1 cellular context compared by ENCODE assay signal in genomic region chr7:46215987-46216567, GRCh38.
TF ChIP-seq lines count a peak whose summit lies in the region.

No MANE protein-coding gene starts in this region.

TF ChIP-seq in HepG2, 621 proteins besides CTCF, POLR2A, EP300 and RAD21 (continued from another document and continues in another):
- no peak for TF ChIP-seq ZNF749 (CRISPR knock-in tag; IDR thresholded peaks at IDR 0.05; ENCODE audit: borderline replicate concordance)
- no peak for TF ChIP-seq ELK4 (CRISPR knock-in tag; IDR thresholded peaks at IDR 0.05; ENCODE audit: borderline replicate concordance)
- peak; percentile 92 for TF ChIP-seq RARA (CRISPR knock-in tag; IDR thresholded peaks at IDR 0.05)
- peak; percentile 56 for TF ChIP-seq ZNF350 (CRISPR knock-in tag; IDR thresholded peaks at IDR 0.05; ENCODE audit: borderline replicate concordance, low read depth)
- TF ChIP-seq ZNF543 (CRISPR knock-in tag; IDR thresholded peaks at IDR 0.05), result 0 out of 2 replicates have a peak, but pooled peaks have one; percentile 29
- TF ChIP-seq DNMT1 (CRISPR knock-in tag; IDR thresholded peaks at IDR 0.05), result no peak
- 0 out of 2 replicates have a peak, but pooled peaks have one; percentile 23 for TF ChIP-seq JUND (CRISPR knock-in tag; IDR thresholded peaks at IDR 0.05)
- peak; percentile 61; the same call in 1 of the 2 replicates for TF ChIP-seq MXD1 (CRISPR knock-in tag; IDR thresholded peaks at IDR 0.05)
- TF ChIP-seq CBX2 (IDR thresholded peaks at IDR 0.05; ENCODE audit: low read depth, low read length), result no peak
- no peak for TF ChIP-seq CBX2 (CRISPR knock-in tag; IDR thresholded peaks at IDR 0.05; ENCODE audit: low read depth)
- TF ChIP-seq HOXD1 (CRISPR knock-in tag; IDR thresholded peaks at IDR 0.05), result peak; percentile 77; the same call in 1 of the 2 replicates
- peak; percentile 9; the same call in 1 of the 2 replicates for TF ChIP-seq ZNF7 (CRISPR knock-in tag; IDR thresholded peaks at IDR 0.05)
- 0 out of 2 replicates have a peak, but pooled peaks have one; percentile 29 for TF ChIP-seq STAG1 (CRISPR knock-in tag; IDR thresholded peaks at IDR 0.05)
- TF ChIP-seq HHEX (CRISPR knock-in tag; IDR thresholded peaks at IDR 0.05), result 0 out of 2 replicates have a peak, but pooled peaks have one; percentile 24
- TF ChIP-seq ZC3H4 (CRISPR knock-in tag; IDR thresholded peaks at IDR 0.05; ENCODE audit: borderline replicate concordance), result no peak
- TF ChIP-seq ZNF788 (CRISPR knock-in tag; IDR thresholded peaks at IDR 0.05; ENCODE audit: borderline replicate concordance), result peak; percentile 97; the same call in 1 of the 2 replicates
- peak; percentile 73 for TF ChIP-seq DMAP1 (CRISPR knock-in tag; IDR thresholded peaks at IDR 0.05)
- 0 out of 2 replicates have a peak, but pooled peaks have one; percentile 74 for TF ChIP-seq TRAFD1 (CRISPR knock-in tag; IDR thresholded peaks at IDR 0.05; ENCODE audit: borderline replicate concordance)
- peak; percentile 61; the same call in 1 of the 2 replicates for TF ChIP-seq CCDC6 (CRISPR knock-in tag; IDR thresholded peaks at IDR 0.05)
- peak; percentile 74; the same call in 1 of the 2 replicates for TF ChIP-seq ZNF782 (CRISPR knock-in tag; IDR thresholded peaks at IDR 0.05; ENCODE audit: borderline replicate concordance)
- TF ChIP-seq ZFP1 (CRISPR knock-in tag; IDR thresholded peaks at IDR 0.05), result peak; percentile 89; the same call in 1 of the 2 replicates
- TF ChIP-seq MAX (IDR thresholded peaks at IDR 0.05), result peak; percentile 94
- no peak for TF ChIP-seq ZNF276 (CRISPR knock-in tag; IDR thresholded peaks at IDR 0.05; ENCODE audit: low read depth)
- peak; percentile 77 for TF ChIP-seq TEAD3 (CRISPR knock-in tag; optimal IDR thresholded peaks at IDR 0.05; ENCODE audit: borderline replicate concordance)
- no peak for TF ChIP-seq ZNF597 (CRISPR knock-in tag; IDR thresholded peaks at IDR 0.05)
- 0 out of 2 replicates have a peak, but pooled peaks have one; percentile 24 for TF ChIP-seq HNRNPL (IDR thresholded peaks at IDR 0.05; ENCODE audit: low read depth, low read length)
- peak; percentile 39 for TF ChIP-seq GABPB1 (CRISPR knock-in tag; IDR thresholded peaks at IDR 0.05)
- no peak for TF ChIP-seq ZNF607 (CRISPR knock-in tag; IDR thresholded peaks at IDR 0.05; ENCODE audit: borderline replicate concordance)
- peak; percentile 83 for TF ChIP-seq MED1 (CRISPR knock-in tag; IDR thresholded peaks at IDR 0.05)
- peak; percentile 95 for TF ChIP-seq SOX13 (IDR thresholded peaks at IDR 0.05)
- peak in 1 of 2 experiments; percentile 100; a peak in 2 of 4 replicates for TF ChIP-seq SOX13 (CRISPR knock-in tag; conservative IDR thresholded peaks at IDR 0.05 in 1 of 2, IDR thresholded peaks at IDR 0.05 in 1 of 2)
- no peak for TF ChIP-seq ZNF251 (CRISPR knock-in tag; IDR thresholded peaks at IDR 0.05)
- TF ChIP-seq FOXJ3 (CRISPR knock-in tag; IDR thresholded peaks at IDR 0.05; ENCODE audit: borderline replicate concordance), result peak; percentile 60; the same call in 1 of the 2 replicates
- peak; percentile 36; the same call in 1 of the 2 replicates for TF ChIP-seq SPEN (CRISPR knock-in tag; IDR thresholded peaks at IDR 0.05; ENCODE audit: low read depth)
- TF ChIP-seq KLF16 (CRISPR knock-in tag; IDR thresholded peaks at IDR 0.05), result peak in 1 of 2 experiments; percentile 85; a peak in 2 of 4 replicates
- TF ChIP-seq FOXO4 (CRISPR knock-in tag; conservative IDR thresholded peaks at IDR 0.05), result no peak
- TF ChIP-seq ZNF639 (CRISPR knock-in tag; conservative IDR thresholded peaks at IDR 0.05), result no peak; the same call in 1 of the 2 replicates
- TF ChIP-seq ZNF512 (CRISPR knock-in tag; IDR thresholded peaks at IDR 0.05), result no peak
- peak; percentile 65 for TF ChIP-seq FOSL2 (CRISPR knock-in tag; IDR thresholded peaks at IDR 0.05)
- TF ChIP-seq HMG20A (CRISPR knock-in tag; IDR thresholded peaks at IDR 0.05; ENCODE audit: borderline replicate concordance), result peak; percentile 82; the same call in 1 of the 2 replicates
- no peak for TF ChIP-seq ZNF468 (CRISPR knock-in tag; IDR thresholded peaks at IDR 0.05)
- peak; percentile 75 for TF ChIP-seq HMG20B (CRISPR knock-in tag; conservative IDR thresholded peaks at IDR 0.05)
- 0 out of 2 replicates have a peak, but pooled peaks have one; percentile 77 for TF ChIP-seq AKAP8 (CRISPR knock-in tag; IDR thresholded peaks at IDR 0.05)
- peak; percentile 88 for TF ChIP-seq PHF21A (CRISPR knock-in tag; IDR thresholded peaks at IDR 0.05)
- TF ChIP-seq NFKBIZ (CRISPR knock-in tag; IDR thresholded peaks at IDR 0.05), result peak; percentile 50; the same call in 1 of the 2 replicates
- TF ChIP-seq ZNF589 (CRISPR knock-in tag; conservative IDR thresholded peaks at IDR 0.05), result peak; percentile 77
- TF ChIP-seq ZNF605 (CRISPR knock-in tag; IDR thresholded peaks at IDR 0.05), result 0 out of 2 replicates have a peak, but pooled peaks have one; percentile 50
- peak; percentile 48; the same call in 1 of the 2 replicates for TF ChIP-seq KDM5B (CRISPR knock-in tag; IDR thresholded peaks at IDR 0.05; ENCODE audit: borderline replicate concordance)
- TF ChIP-seq GMEB2 (CRISPR knock-in tag; IDR thresholded peaks at IDR 0.05; ENCODE audit: low read depth), result no peak
- TF ChIP-seq KDM2A (CRISPR knock-in tag; IDR thresholded peaks at IDR 0.05; ENCODE audit: borderline replicate concordance, low read depth), result peak; percentile 69; the same call in 1 of the 2 replicates
- peak; percentile 27; the same call in 1 of the 2 replicates for TF ChIP-seq NR2C2 (CRISPR knock-in tag; IDR thresholded peaks at IDR 0.05; ENCODE audit: borderline replicate concordance)
- no peak for TF ChIP-seq TRIM22 (IDR thresholded peaks at IDR 0.05)
- TF ChIP-seq NONO (IDR thresholded peaks at IDR 0.05), result no peak
- TF ChIP-seq NONO (CRISPR knock-in tag; conservative IDR thresholded peaks at IDR 0.05), result peak; percentile 77; the same call in 1 of the 2 replicates
